Comparison of ENCODE assay signal across 1 cellular context in genomic region chr9:85940275-85940831, GRCh38.
TF ChIP-seq lines count a peak whose summit lies in the region.

No MANE protein-coding gene starts in this region.

TF ChIP-seq in HepG2, 621 proteins besides CTCF, POLR2A, EP300 and RAD21:
- TF ChIP-seq GZF1 (CRISPR knock-in tag; IDR thresholded peaks at IDR 0.05) (no peak), HMG20A (CRISPR knock-in tag; IDR thresholded peaks at IDR 0.05; ENCODE audit: borderline replicate concordance) (no peak), ZNF563 (CRISPR knock-in tag; IDR thresholded peaks at IDR 0.05) (no peak), ZFP41 (CRISPR knock-in tag; IDR thresholded peaks at IDR 0.05; ENCODE audit: borderline replicate concordance) (no peak), ZNF670 (CRISPR knock-in tag; IDR thresholded peaks at IDR 0.05; ENCODE audit: borderline replicate concordance) (peak; percentile 60; the same call in 1 of the 2 replicates), TAF1 (CRISPR knock-in tag; IDR thresholded peaks at IDR 0.05) (peak; percentile 78), ZNF816 (CRISPR knock-in tag; IDR thresholded peaks at IDR 0.05; ENCODE audit: borderline replicate concordance) (0 out of 2 replicates have a peak, but pooled peaks have one; percentile 48), ZNF136 (CRISPR knock-in tag; IDR thresholded peaks at IDR 0.05; ENCODE audit: low read depth) (0 out of 2 replicates have a peak, but pooled peaks have one; percentile 29), GLMP (CRISPR knock-in tag; IDR thresholded peaks at IDR 0.05; ENCODE audit: borderline replicate concordance) (no peak), MAF1 (CRISPR knock-in tag; IDR thresholded peaks at IDR 0.05; ENCODE audit: borderline replicate concordance) (0 out of 2 replicates have a peak, but pooled peaks have one; percentile 2), ZFP36 (IDR thresholded peaks at IDR 0.05; ENCODE audit: borderline replicate concordance, low read depth, low read length, partially characterized antibody) (peak; percentile 75), ZMYM3 (CRISPR knock-in tag; IDR thresholded peaks at IDR 0.05) (0 out of 2 replicates have a peak, but pooled peaks have one; percentile 9), ZNF747 (CRISPR knock-in tag; IDR thresholded peaks at IDR 0.05; ENCODE audit: borderline replicate concordance) (no peak), ZNF7 (CRISPR knock-in tag; IDR thresholded peaks at IDR 0.05) (peak; percentile 100), ZSCAN21 (CRISPR knock-in tag; IDR thresholded peaks at IDR 0.05; ENCODE audit: borderline replicate concordance) (0 out of 2 replicates have a peak, but pooled peaks have one; percentile 33), ZNF792 (CRISPR knock-in tag; IDR thresholded peaks at IDR 0.05) (0 out of 2 replicates have a peak, but pooled peaks have one; percentile 18), POLR2AphosphoS5 (IDR thresholded peaks at IDR 0.05; ENCODE audit: low read depth, low read length) (peak; percentile 93), REST (IDR thresholded peaks at IDR 0.05; ENCODE audit: borderline replicate concordance in 1 of 2, low read depth in 1 of 2, low read length in 2 of 2) (0 out of 4 replicates have a peak, but pooled peaks of 1 of the 2 experiments have one; percentile 38), NR2F6 (IDR thresholded peaks at IDR 0.05) (no peak), NR2F6 (CRISPR knock-in tag; IDR thresholded peaks at IDR 0.05) (0 out of 2 replicates have a peak, but pooled peaks have one; percentile 6), ZBTB38 (CRISPR knock-in tag; IDR thresholded peaks at IDR 0.05) (0 out of 2 replicates have a peak, but pooled peaks have one; percentile 10)
TF ChIP-seq in HepG2: peak in this region for 14.
